1 cellular context compared by ENCODE assay signal in the genomic region with DNA sequence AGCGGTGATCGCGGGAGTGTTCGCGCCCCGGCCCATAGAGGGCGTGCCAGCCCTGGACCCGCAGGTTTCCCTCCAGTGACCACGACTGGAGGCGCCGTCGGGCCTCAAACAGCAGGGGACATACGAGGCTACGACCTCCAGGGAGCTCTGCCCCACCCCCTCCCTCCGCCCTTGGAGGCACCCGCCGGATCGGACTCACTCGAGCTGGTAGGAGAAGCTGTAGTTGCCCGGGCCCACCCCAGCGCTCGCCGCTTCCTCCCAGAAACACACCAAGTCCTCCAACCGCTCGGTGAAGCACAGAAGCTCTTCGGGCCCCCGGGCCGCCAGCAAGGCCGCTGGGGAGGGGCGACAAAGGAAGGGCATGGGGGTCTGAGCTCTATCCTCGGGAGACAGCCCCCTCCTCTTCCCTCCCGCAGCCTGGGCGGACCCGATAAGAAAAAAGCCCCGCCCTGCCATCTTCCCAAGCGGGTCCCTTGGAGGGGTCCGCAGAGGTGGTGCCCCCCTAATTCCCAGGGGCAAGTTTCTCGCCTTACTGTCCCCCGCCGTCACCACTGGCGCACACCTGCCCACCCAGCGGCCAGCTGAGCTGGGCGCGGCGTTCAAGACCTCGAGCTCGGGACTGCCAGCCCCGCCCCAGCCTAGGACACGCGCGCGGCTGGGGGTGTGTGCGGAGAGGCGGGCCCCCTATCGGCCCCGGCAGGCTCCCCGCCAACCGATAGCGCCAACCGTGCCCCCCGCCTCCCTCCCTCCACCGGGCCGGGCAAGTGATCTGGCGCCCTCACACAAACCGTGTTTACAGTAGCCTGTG.
TF ChIP-seq lines count a peak whose summit lies in the region.

No MANE protein-coding gene starts in this region.

TF ChIP-seq in H1, 55 proteins besides CTCF, POLR2A, EP300 and RAD21:
- TF ChIP-seq SUZ12 (IDR thresholded peaks at IDR 0.05; ENCODE audit: low read length) (no peak), KDM5A (IDR thresholded peaks at IDR 0.05; ENCODE audit: low read length) (no peak), HDAC2 (IDR thresholded peaks at IDR 0.05; ENCODE audit: borderline replicate concordance in 1 of 2, low read depth in 2 of 2, low read length in 2 of 2) (0 out of 4 replicates have a peak, but pooled peaks of 1 of the 2 experiments have one; percentile 47), HDAC6 (IDR thresholded peaks at IDR 0.05; ENCODE audit: low read depth, low read length) (no peak), KDM1A (IDR thresholded peaks at IDR 0.05; ENCODE audit: borderline replicate concordance, low read length) (peak; percentile 95), MAX (IDR thresholded peaks at IDR 0.05) (peak; percentile 79), RBBP5 (IDR thresholded peaks at IDR 0.05; ENCODE audit: borderline replicate concordance, low read depth, low read length) (peak; percentile 1; the same call in 1 of the 2 replicates), CHD2 (IDR thresholded peaks at IDR 0.05; ENCODE audit: low read length) (no peak), JUND (IDR thresholded peaks at IDR 0.05; ENCODE audit: low read length) (no peak), PHF8 (conservative IDR thresholded peaks at IDR 0.05; ENCODE audit: low read depth, low read length) (no peak), KDM4A (IDR thresholded peaks at IDR 0.05; ENCODE audit: low read depth, low read length, severe bottlenecking) (no peak), SP1 (IDR thresholded peaks at IDR 0.05; ENCODE audit: low read depth, low read length) (no peak), GABPA (IDR thresholded peaks at IDR 0.05; ENCODE audit: borderline replicate concordance, insufficient read depth, low read length) (no peak), BRCA1 (IDR thresholded peaks at IDR 0.05; ENCODE audit: low read depth, low read length) (no peak), POLR2AphosphoS5 (IDR thresholded peaks at IDR 0.05; ENCODE audit: low read depth, low read length) (no peak), CEBPB (IDR thresholded peaks at IDR 0.05; ENCODE audit: low read depth, low read length) (no peak), ASH2L (IDR thresholded peaks at IDR 0.05; ENCODE audit: low read length) (peak; percentile 27), RNF2 (IDR thresholded peaks at IDR 0.05; ENCODE audit: borderline replicate concordance, low read depth, low read length, missing control alignments, poor library complexity, severe bottlenecking) (no peak), CHD7 (IDR thresholded peaks at IDR 0.05; ENCODE audit: insufficient replicate concordance, low read length) (no peak), EZH2 (IDR thresholded peaks at IDR 0.05; ENCODE audit: low read depth, low read length, severe bottlenecking) (no peak), CREB1 (IDR thresholded peaks at IDR 0.05) (peak; percentile 77), FOSL1 (IDR thresholded peaks at IDR 0.05; ENCODE audit: insufficient read depth, low read depth, low read length) (peak; percentile 62; the same call in 1 of the 2 replicates), NRF1 (IDR thresholded peaks at IDR 0.05; ENCODE audit: low read depth, low read length) (no peak), YY1 (IDR thresholded peaks at IDR 0.05; ENCODE audit: low read depth, low read length) (0 out of 2 replicates have a peak, but pooled peaks have one; percentile 8), EGR1 (IDR thresholded peaks at IDR 0.05; ENCODE audit: borderline replicate concordance, low read depth, low read length) (no peak), SIN3A (conservative IDR thresholded peaks at IDR 0.05 in 1 of 2, IDR thresholded peaks at IDR 0.05 in 1 of 2; ENCODE audit: low read depth in 1 of 2, low read length in 2 of 2) (peak in 1 of 2 experiments; percentile 31; a peak in 1 of 4 replicates), MAFK (IDR thresholded peaks at IDR 0.05; ENCODE audit: low read depth, low read length) (no peak)
- TF ChIP-seq, protein P1, sequence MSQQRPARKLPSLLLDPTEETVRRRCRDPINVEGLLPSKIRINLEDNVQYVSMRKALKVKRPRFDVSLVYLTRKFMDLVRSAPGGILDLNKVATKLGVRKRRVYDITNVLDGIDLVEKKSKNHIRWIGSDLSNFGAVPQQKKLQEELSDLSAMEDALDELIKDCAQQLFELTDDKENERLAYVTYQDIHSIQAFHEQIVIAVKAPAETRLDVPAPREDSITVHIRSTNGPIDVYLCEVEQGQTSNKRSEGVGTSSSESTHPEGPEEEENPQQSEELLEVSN (IDR thresholded peaks at IDR 0.05): peak; percentile 54
